Comparison of ENCODE assay signal across 1 cellular context in genomic region chr4:188329526-188329925, GRCh38.
TF ChIP-seq lines count a peak whose summit lies in the region.

No MANE protein-coding gene starts in this region.

TF ChIP-seq in GM23338, 12 proteins besides CTCF, POLR2A, EP300 and RAD21:
- TF ChIP-seq ZNF331 (CRISPR knock-in tag; IDR thresholded peaks at IDR 0.05; ENCODE audit: low read depth) (no peak), EZH2 (IDR thresholded peaks at IDR 0.05; ENCODE audit: low read depth, unreplicated experiment) (no peak), JUNB (IDR thresholded peaks at IDR 0.05; ENCODE audit: unreplicated experiment) (no peak), EZH2phosphoT487 (IDR thresholded peaks at IDR 0.05; ENCODE audit: unreplicated experiment) (no peak), CREB1 (CRISPR knock-in tag; IDR thresholded peaks at IDR 0.05; ENCODE audit: low read depth) (no peak), ZNF462 (CRISPR knock-in tag; IDR thresholded peaks at IDR 0.05) (no peak), ZNF114 (CRISPR knock-in tag; IDR thresholded peaks at IDR 0.05) (no peak), REST (IDR thresholded peaks at IDR 0.05; ENCODE audit: unreplicated experiment) (no peak), STAT1 (IDR thresholded peaks at IDR 0.05; ENCODE audit: unreplicated experiment) (no peak), POLR2AphosphoS5 (IDR thresholded peaks at IDR 0.05; ENCODE audit: low read depth) (no peak), NANOG (IDR thresholded peaks at IDR 0.05; ENCODE audit: borderline replicate concordance) (no peak), ETS1 (IDR thresholded peaks at IDR 0.05) (no peak)
